9 cellular contexts compared by ENCODE assay signal in genomic region chr2:148023861-148024260, GRCh38. TPM values are rescaled to one million over a fixed set of nuclear protein-coding genes. Genes with fewer than 3 reads are reported as not detected.
DNase-seq lines count a peak whose midpoint lies in the region; ATAC-seq and TF ChIP-seq lines count a peak whose summit lies in the region.
"Had no signal": no experiment of that assay in that cellular context is flagged by ENCODE, and none has a peak within 500 bp of the region (broad histone marks: within the 10 kb centered on the region; RNA-seq: fewer than 3 reads in every experiment).

No MANE protein-coding gene starts in this region.

- peak in 2 of 5 donors; percentile 9 to 27 for DNase-seq in CD4-positive, alpha-beta memory T cell
- DNase-seq in central memory CD8-positive, alpha-beta T cell (ENCODE audit: low spot score in 2 of 2) = no peak
- DNase-seq in NCI-H2196 (lab: John Stamatoyannopoulos, UW; ENCODE audit: unreplicated experiment) (no peak), CD14-positive monocyte (ENCODE audit: low spot score) (no peak), NCI-H1436 (lab: John Stamatoyannopoulos, UW) (no peak), GM03348 (ENCODE audit: low spot score) (no peak)
- DNase-seq: esophagus squamous epithelium had no signal

- peak overlapping the region; percentile 85 to 94 (median 89) for H3K27ac Mint-ChIP-seq in CD4-positive, alpha-beta memory T cell
- H3K27ac Mint-ChIP-seq in central memory CD8-positive, alpha-beta T cell (ENCODE audit: low read depth) = peak overlapping the region; percentile 95
- H3K27ac Mint-ChIP-seq in CD14-positive monocyte = peak overlapping the region in 2 of 7 donors; percentile 45 to 54

- H3K4me3 ChIP-seq in CD4-positive, alpha-beta memory T cell (ENCODE audit: low read length in 2 of 2) = no peak overlapping the region
- H3K4me3 ChIP-seq: esophagus squamous epithelium had no signal

- POLR2A ChIA-PET in CD4-positive, alpha-beta memory T cell (lab: Charles Lee; ENCODE audit: partially characterized antibody) = no interaction called here

- H3K4me1 Mint-ChIP-seq in CD4-positive, alpha-beta memory T cell = peaks cover 28 to 67% (median 43%) of the 10 kb centered on the region in 4 donors
- peaks cover 43% of the 10 kb centered on the region for H3K4me1 Mint-ChIP-seq in central memory CD8-positive, alpha-beta T cell
- H3K4me1 Mint-ChIP-seq in CD14-positive monocyte = peaks cover 29% of the 10 kb centered on the region

- intact Hi-C loops in CD4-positive, alpha-beta memory T cell (cut with micrococcal nuclease) = loop anchor here (5.0 kb wide), 1 partner anchor 503 kb away; no protein-coding TSS in a partner anchor
- intact Hi-C loops in CD14-positive monocyte (cut with micrococcal nuclease) = loop anchor here in 1 of 2 donors (5.0 kb wide), 1 partner anchor 618 kb away; the partner anchor contains the start of gene EPC2

- H3K27ac ChIP-seq in CD4-positive, alpha-beta memory T cell (ENCODE audit: low read depth, low read length) = no peak overlapping the region
- H3K27ac ChIP-seq: esophagus squamous epithelium had no signal

- peaks cover 40% of the 10 kb centered on the region for H3K4me1 ChIP-seq in CD4-positive, alpha-beta memory T cell (ENCODE audit: insufficient read depth, low read length)

- H3K9me3 Mint-ChIP-seq in CD4-positive, alpha-beta memory T cell = no peaks in the 10 kb centered on the region
- H3K9me3 Mint-ChIP-seq in central memory CD8-positive, alpha-beta T cell = no peaks in the 10 kb centered on the region
- H3K9me3 Mint-ChIP-seq in CD14-positive monocyte = no peaks in the 10 kb centered on the region

- H3K9me3 ChIP-seq in CD4-positive, alpha-beta memory T cell (ENCODE audit: control insufficient read depth in 1 of 2, low read length in 2 of 2) = no peaks in the 10 kb centered on the region
- H3K9me3 ChIP-seq: esophagus squamous epithelium had no signal

- H3K4me3 Mint-ChIP-seq in CD4-positive, alpha-beta memory T cell = peak overlapping the region; percentile 71 to 92 (median 76)
- peak overlapping the region; percentile 21 for H3K4me3 Mint-ChIP-seq in central memory CD8-positive, alpha-beta T cell
- H3K4me3 Mint-ChIP-seq in CD14-positive monocyte = no peak overlapping the region

- ATAC-seq in GM19395 (IDR thresholded peaks at IDR 0.05; ENCODE audit: unreplicated experiment) (peak; percentile 42), HG03432 (IDR thresholded peaks at IDR 0.05; ENCODE audit: unreplicated experiment) (peak; percentile 24)
- ATAC-seq in central memory CD8-positive, alpha-beta T cell (replicated peaks; ENCODE audit: extremely low read depth, poor library complexity, severe bottlenecking) = no peak

- no peaks in the 10 kb centered on the region for H3K36me3 ChIP-seq in CD4-positive, alpha-beta memory T cell (ENCODE audit: insufficient read depth, low read length)
- H3K36me3 ChIP-seq: esophagus squamous epithelium had no signal

- H3K27me3 Mint-ChIP-seq in CD4-positive, alpha-beta memory T cell = no peaks in the 10 kb centered on the region
- H3K27me3 Mint-ChIP-seq in central memory CD8-positive, alpha-beta T cell = no peaks in the 10 kb centered on the region
- no peaks in the 10 kb centered on the region for H3K27me3 Mint-ChIP-seq in CD14-positive monocyte (ENCODE audit: low read depth in 3 of 3)

- H3K36me3 Mint-ChIP-seq in CD4-positive, alpha-beta memory T cell = peaks cover 6 to 21% of the 10 kb centered on the region in 2 donors
- peaks cover 15% of the 10 kb centered on the region for H3K36me3 Mint-ChIP-seq in central memory CD8-positive, alpha-beta T cell (ENCODE audit: insufficient read depth)
- peaks cover 0 to 3% of the 10 kb centered on the region in 2 donors for H3K36me3 Mint-ChIP-seq in CD14-positive monocyte

- no peaks in the 10 kb centered on the region for H3K27me3 ChIP-seq in CD4-positive, alpha-beta memory T cell (ENCODE audit: insufficient read depth, low read length)
- H3K27me3 ChIP-seq: esophagus squamous epithelium had no signal

- CTCF ChIA-PET in CD4-positive, alpha-beta memory T cell (lab: Charles Lee; ENCODE audit: partially characterized antibody) = no interaction called here

- TF ChIP-seq CTCF in CD14-positive monocyte (IDR thresholded peaks at IDR 0.05) = no peak

RNA-seq across cellular contexts. Expression of gene MBD5, which starts 3.0 kb away (rescaled TPM):
- total RNA-seq in CD4-positive, alpha-beta memory T cell = 10 to 100 TPM; 52.5 to 64.5 TPM
- polyA plus RNA-seq in CD4-positive, alpha-beta memory T cell = 10 to 100 TPM in 1 of 2 donors, 1 to 10 TPM in 1; 3.1 to 15.4 TPM
- 1 to 10 TPM; 2.3 to 3.5 TPM for polyA plus RNA-seq in CD14-positive monocyte

RNA-seq across cellular contexts. Expression of gene ORC4, which starts 3.3 kb away (rescaled TPM):
- total RNA-seq in CD4-positive, alpha-beta memory T cell = 10 to 100 TPM; 59.4 to 60.1 TPM
- polyA plus RNA-seq in CD4-positive, alpha-beta memory T cell = 10 to 100 TPM; 42.9 to 52.7 TPM
- 10 to 100 TPM; 30.2 to 34.0 TPM for polyA plus RNA-seq in CD14-positive monocyte

Comparison
In these comparisons a context has a peak if more than half of its experiments do, and no peak if none do; other contexts are left out.
1. H3K4me3 Mint-ChIP-seq: peak in CD4-positive, alpha-beta memory T cell (8 of 8) and central memory CD8-positive, alpha-beta T cell (single experiment); none in CD14-positive monocyte (0 of 2).